ENCODE assay signal across 6 cellular contexts in genomic region chr1:202968351-202968750, GRCh38.
DNase-seq lines count a peak whose midpoint lies in the region; ATAC-seq and TF ChIP-seq lines count a peak whose summit lies in the region.

No MANE protein-coding gene starts in this region.

- no peak overlapping the region for H3K4me3 ChIP-seq in HEK293 (ENCODE audit: low read depth, low read length)

- H3K9me3 Mint-ChIP-seq in activated naive CD8-positive, alpha-beta T cell treated with anti-CD3 and anti-CD28 coated beads, Interleukin-2, amount 50 U/mL, for 24 hours, result no peaks in the 10 kb centered on the region
- H3K9me3 Mint-ChIP-seq in nephron progenitor cell, result no peaks in the 10 kb centered on the region

- peak overlapping the region; percentile 84 for H3K4me3 Mint-ChIP-seq in activated naive CD8-positive, alpha-beta T cell treated with anti-CD3 and anti-CD28 coated beads, Interleukin-2, amount 50 U/mL, for 24 hours
- peak overlapping the region; percentile 90 for H3K4me3 Mint-ChIP-seq in nephron progenitor cell

- H3K9me3 ChIP-seq in HEK293 (ENCODE audit: control insufficient read depth, insufficient read depth, low read depth, low read length), result no peaks in the 10 kb centered on the region

- no peak overlapping the region for H3K27ac ChIP-seq in HEK293 (ENCODE audit: extremely low read depth, low read depth, low read length)

- peaks cover 27% of the 10 kb centered on the region for H3K4me1 Mint-ChIP-seq in activated naive CD8-positive, alpha-beta T cell treated with anti-CD3 and anti-CD28 coated beads, Interleukin-2, amount 50 U/mL, for 24 hours
- peaks cover 23% of the 10 kb centered on the region for H3K4me1 Mint-ChIP-seq in nephron progenitor cell

- POLR2A ChIA-PET in HEK293 (lab: Yijun Ruan, JAX), result interaction anchor here (0.8 to 1.4 kb wide), 3 partner anchors 8 to 80 kb away, joined by 3 to 4 read pairs (median 3); partner anchors contain the start of gene TMEM183A

- H3K27ac Mint-ChIP-seq in activated naive CD8-positive, alpha-beta T cell treated with anti-CD3 and anti-CD28 coated beads, Interleukin-2, amount 50 U/mL, for 24 hours, result no peak overlapping the region
- H3K27ac Mint-ChIP-seq in nephron progenitor cell, result no peak overlapping the region

- peaks cover 0 to 24% of the 10 kb centered on the region in 2 experiments; a peak in 1 of 3 replicates for H3K36me3 ChIP-seq in HEK293 (ENCODE audit: control insufficient read depth in 2 of 2, insufficient read depth in 1 of 2, low read length in 2 of 2)

- 0 out of 2 replicates have a peak, but pooled peaks cover 2% of the 10 kb centered on the region for H3K4me1 ChIP-seq in HEK293 (ENCODE audit: control insufficient read depth, insufficient read depth, low read length)

- CTCF ChIA-PET in HEK293 (lab: Yijun Ruan, JAX), result interaction anchor here (0.7 to 1.5 kb wide), 6 partner anchors 9 to 273 kb away, joined by 3 to 8 read pairs (median 3); partner anchors contain the start of gene TMEM183A

- TF ChIP-seq CTCF in HEK293 (tag by site-specific recombination; IDR thresholded peaks at IDR 0.05) (no peak), nephron progenitor cell (IDR thresholded peaks at IDR 0.05) (no peak)

- ATAC-seq in activated naive CD8-positive, alpha-beta T cell treated with anti-CD3 and anti-CD28 coated beads, Interleukin-2, amount 50 U/mL, for 24 hours, result no peak
- ATAC-seq in HG03354 (IDR thresholded peaks at IDR 0.05; ENCODE audit: poor library complexity, severe bottlenecking, unreplicated experiment), result no peak

- peaks cover 3% of the 10 kb centered on the region for H3K36me3 Mint-ChIP-seq in activated naive CD8-positive, alpha-beta T cell treated with anti-CD3 and anti-CD28 coated beads, Interleukin-2, amount 50 U/mL, for 24 hours (ENCODE audit: low read depth)
- H3K36me3 Mint-ChIP-seq in nephron progenitor cell (ENCODE audit: low read depth), result no peaks in the 10 kb centered on the region

- no peak for DNase-seq in activated naive CD8-positive, alpha-beta T cell treated with anti-CD3 and anti-CD28 coated beads, Interleukin-2, amount 50 U/mL, for 24 hours
- DNase-seq in nephron progenitor cell (no peak), NCI-H146 (lab: John Stamatoyannopoulos, UW) (no peak), amygdala (lab: John Stamatoyannopoulos, UW) (no peak)

- H3K27me3 Mint-ChIP-seq in activated naive CD8-positive, alpha-beta T cell treated with anti-CD3 and anti-CD28 coated beads, Interleukin-2, amount 50 U/mL, for 24 hours, result no peaks in the 10 kb centered on the region
- H3K27me3 Mint-ChIP-seq in nephron progenitor cell (ENCODE audit: low read depth, poor library complexity), result peaks cover 26% of the 10 kb centered on the region

TF ChIP-seq in HEK293, 187 proteins besides CTCF, POLR2A, EP300 and RAD21:
- TF ChIP-seq ZNF560 (tag by site-specific recombination; IDR thresholded peaks at IDR 0.05; ENCODE audit: borderline replicate concordance) (no peak), ZNF394 (tag by site-specific recombination; IDR thresholded peaks at IDR 0.05; ENCODE audit: borderline replicate concordance) (no peak), SCRT2 (tag by site-specific recombination; IDR thresholded peaks at IDR 0.05) (peak; percentile 59; the same call in 1 of the 2 replicates), ZNF37A (tag by site-specific recombination; IDR thresholded peaks at IDR 0.05) (no peak), ZNF223 (tag by site-specific recombination; IDR thresholded peaks at IDR 0.05) (no peak)
